Comparison of ENCODE assay signal across 10 cellular contexts in genomic region chrX:10482262-10482661, GRCh38.
DNase-seq lines count a peak whose midpoint lies in the region; ATAC-seq and TF ChIP-seq lines count a peak whose summit lies in the region.
"Had no signal": no experiment of that assay in that cellular context is flagged by ENCODE, and none has a peak within 500 bp of the region (broad histone marks: within the 10 kb centered on the region; RNA-seq: fewer than 3 reads in every experiment).

No MANE protein-coding gene starts in this region.

- H3K36me3 Mint-ChIP-seq in glutamatergic neuron (ENCODE audit: unreplicated experiment) (no peaks in the 10 kb centered on the region), type B pancreatic cell (peaks cover 30% of the 10 kb centered on the region)
- H3K36me3 Mint-ChIP-seq: naive thymus-derived CD8-positive, alpha-beta T cell had no signal

- H3K4me1 Mint-ChIP-seq in glutamatergic neuron (ENCODE audit: low read depth, unreplicated experiment) (peaks cover 2% of the 10 kb centered on the region), type B pancreatic cell (ENCODE audit: unreplicated experiment) (peaks cover 4% of the 10 kb centered on the region)
- H3K4me1 Mint-ChIP-seq: naive thymus-derived CD8-positive, alpha-beta T cell had no signal

- H3K27me3 Mint-ChIP-seq in glutamatergic neuron (ENCODE audit: unreplicated experiment), result no peaks in the 10 kb centered on the region
- no peaks in the 10 kb centered on the region for H3K27me3 Mint-ChIP-seq in type B pancreatic cell
- H3K27me3 Mint-ChIP-seq: naive thymus-derived CD8-positive, alpha-beta T cell had no signal

- H3K27ac Mint-ChIP-seq in glutamatergic neuron (ENCODE audit: unreplicated experiment), result peak overlapping the region; percentile 52
- no peak overlapping the region for H3K27ac Mint-ChIP-seq in type B pancreatic cell
- H3K27ac Mint-ChIP-seq: naive thymus-derived CD8-positive, alpha-beta T cell had no signal

- H3K9me3 Mint-ChIP-seq in glutamatergic neuron (ENCODE audit: unreplicated experiment) (no peaks in the 10 kb centered on the region), type B pancreatic cell (peaks cover 4% of the 10 kb centered on the region)

- no peak for TF ChIP-seq CTCF in GM12865 (IDR thresholded peaks at IDR 0.05; ENCODE audit: insufficient read depth, low read depth, low read length, missing control alignments)
- no peak for TF ChIP-seq CTCF in glutamatergic neuron (IDR thresholded peaks at IDR 0.05; ENCODE audit: partially characterized antibody, unreplicated experiment)
- TF ChIP-seq CTCF in type B pancreatic cell (conservative IDR thresholded peaks at IDR 0.05), result no peak

- peak; percentile 93 for ATAC-seq in GM21367 (IDR thresholded peaks at IDR 0.05; ENCODE audit: unreplicated experiment)
- ATAC-seq in HG03196 (IDR thresholded peaks at IDR 0.05; ENCODE audit: unreplicated experiment), result peak; percentile 89
- ATAC-seq: naive thymus-derived CD8-positive, alpha-beta T cell had no signal

- peak; percentile 10 for DNase-seq in GM12865 (ENCODE audit: low read depth)
- peak; percentile 28 for DNase-seq in glutamatergic neuron
- DNase-seq in NCI-H128 (lab: John Stamatoyannopoulos, UW; ENCODE audit: unreplicated experiment), result no peak
- DNase-seq in NCI-H1930 (lab: John Stamatoyannopoulos, UW), result no peak
- no peak for DNase-seq in type B pancreatic cell (ENCODE audit: extremely low spot score, unreplicated experiment)
- no peak for DNase-seq in amygdala (lab: John Stamatoyannopoulos, UW)
- DNase-seq: activated CD4-positive, alpha-beta T cell treated with anti-CD3 and anti-CD28 coated beads for 1 hour had no signal

- no peak overlapping the region for H3K4me3 ChIP-seq in GM12865 (ENCODE audit: low read depth, low read length)

- H3K4me3 Mint-ChIP-seq in glutamatergic neuron (ENCODE audit: unreplicated experiment) (no peak overlapping the region), type B pancreatic cell (no peak overlapping the region)

Comparison
In these comparisons a context has a peak if more than half of its experiments do, and no peak if none do; other contexts are left out.
1. DNase-seq: peak in GM12865 (single experiment) and glutamatergic neuron (single experiment); none in NCI-H128 (single experiment), NCI-H1930 (0 of 2), type B pancreatic cell (single experiment) and amygdala (0 of 56).